Comparison of ENCODE assay signal across 8 cellular contexts in the genomic region with DNA sequence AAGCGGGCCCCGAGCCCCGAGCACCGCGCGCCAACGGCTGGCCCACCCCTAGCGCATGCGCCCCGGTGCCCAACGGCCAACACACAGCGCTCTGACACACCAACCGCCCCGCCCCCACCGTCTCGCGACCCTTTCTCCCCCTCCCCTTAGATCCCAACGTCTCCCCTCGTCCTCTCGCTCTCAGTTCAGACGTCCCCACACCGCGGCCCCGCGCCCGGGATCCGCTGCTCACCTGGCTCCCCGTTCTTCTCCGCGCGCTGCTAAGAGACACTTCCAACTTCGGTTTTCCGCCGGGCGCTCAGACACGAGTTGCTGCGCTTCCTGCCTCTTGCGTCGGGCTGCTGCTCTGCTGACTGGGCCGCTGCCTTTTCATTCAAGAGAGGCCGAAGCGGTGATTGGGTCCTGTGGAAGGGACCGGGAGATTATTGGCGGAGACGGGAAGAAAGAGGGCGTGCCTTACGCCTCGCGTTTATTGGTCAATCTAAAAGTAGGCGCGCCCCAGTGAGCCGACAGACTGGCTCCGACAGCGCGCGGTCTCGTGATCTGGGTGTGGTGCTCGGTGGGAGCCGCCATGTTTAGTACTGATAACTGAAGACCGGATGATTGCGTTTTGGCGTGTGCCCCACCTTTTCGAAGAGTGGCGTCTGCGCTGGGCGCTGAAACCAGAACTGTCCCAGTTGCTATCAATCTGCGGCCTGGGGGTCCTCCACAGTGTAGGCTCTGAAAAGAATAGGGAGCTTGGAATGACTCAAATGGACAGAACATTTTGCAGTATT. TPM values are rescaled to one million over a fixed set of nuclear protein-coding genes. Genes with fewer than 3 reads are reported as not detected.
DNase-seq lines count a peak whose midpoint lies in the region; ATAC-seq, FAIRE-seq and TF ChIP-seq lines count a peak whose summit lies in the region.

A gene (minus strand): TSS at position 304 of the 776 bp plus-strand sequence. CDS start 6,121 bp downstream, outside the sequence.

- no peaks in the 10 kb centered on the region for H3K9me2 ChIP-seq in hepatocyte (replicated peaks; ENCODE audit: insufficient read depth)

- peak within 1 kb of the TSS; percentile 64 for H2AFZ ChIP-seq in hepatocyte

- no peaks in the 10 kb centered on the region for H3K9me3 ChIP-seq in hepatocyte (ENCODE audit: low read depth)

- peaks cover 46% of the 10 kb centered on the region for H3K79me2 ChIP-seq in hepatocyte

- DNase-seq in GM18507 (ENCODE audit: extremely low spot score, insufficient read length, low read depth) (peak; percentile 88), NCI-H2029 treated with DMSO at 0.1 percent for 48 hours (lab: John Stamatoyannopoulos, UW) (peak; percentile 97), T-helper 9 cell (peak; percentile 91), astrocyte of the cerebellum (ENCODE audit: low read depth) (peak; percentile 99), hepatocyte (ENCODE audit: low spot score) (peak; percentile 99), renal cortical epithelial cell (ENCODE audit: low read depth) (peak; percentile 98), cortex of kidney (lab: John Stamatoyannopoulos, UW) (no peak)

- ATAC-seq in HG02981 (IDR thresholded peaks at IDR 0.05; ENCODE audit: unreplicated experiment): peak; percentile 93

- H3K4me3 ChIP-seq in astrocyte of the cerebellum (ENCODE audit: low read depth, low read length) (peak within 1 kb of the TSS; percentile 66), hepatocyte (peak within 1 kb of the TSS; percentile 61)

- H4K20me1 ChIP-seq in hepatocyte (ENCODE audit: insufficient read depth, poor library complexity, severe bottlenecking): peaks cover 41% of the 10 kb centered on the region

- H3K4me1 ChIP-seq in hepatocyte (ENCODE audit: insufficient read depth): peaks cover 14% of the 10 kb centered on the region

- H3K4me2 ChIP-seq in hepatocyte: peak within 1 kb of the TSS; percentile 90

- FAIRE-seq in GM18507 (lab: Jason Lieb, UNC): peak; percentile 98

- in situ Hi-C loops in astrocyte of the cerebellum (cut with HindIII; ENCODE audit: low sequenced_read_pairs): loop anchor here (25.0 kb wide), 1 partner anchor 93 kb away; a partner anchor contains a TSS

- H3K27ac ChIP-seq in hepatocyte: peak within 1 kb of the TSS; percentile 96

- no peaks in the 10 kb centered on the region for H3K36me3 ChIP-seq in hepatocyte (replicated peaks; ENCODE audit: insufficient read depth, low read depth)

- TF ChIP-seq CTCF in astrocyte of the cerebellum (IDR thresholded peaks at IDR 0.05; ENCODE audit: low read depth, low read length, missing control alignments) (no peak), hepatocyte (IDR thresholded peaks at IDR 0.05; ENCODE audit: poor library complexity) (no peak)

- no peaks in the 10 kb centered on the region for H3K27me3 ChIP-seq in hepatocyte

- WGBS in hepatocyte (ENCODE audit: low lambda C conversion rate, missing lambda C conversion rate): under 1% methylated on average over 50 of the region's 67 CpGs

RNA-seq across cellular contexts. Expression of the gene that starts here (rescaled TPM):
- total RNA-seq in hepatocyte (51.8 and 79.2 TPM in 2 replicates), renal cortical epithelial cell (32.6 and 66.0 TPM in 2 replicates)
- 106 and 135 TPM in 2 replicates for polyA plus RNA-seq in hepatocyte
